28 cellular contexts compared by ENCODE assay signal in the genomic region with DNA sequence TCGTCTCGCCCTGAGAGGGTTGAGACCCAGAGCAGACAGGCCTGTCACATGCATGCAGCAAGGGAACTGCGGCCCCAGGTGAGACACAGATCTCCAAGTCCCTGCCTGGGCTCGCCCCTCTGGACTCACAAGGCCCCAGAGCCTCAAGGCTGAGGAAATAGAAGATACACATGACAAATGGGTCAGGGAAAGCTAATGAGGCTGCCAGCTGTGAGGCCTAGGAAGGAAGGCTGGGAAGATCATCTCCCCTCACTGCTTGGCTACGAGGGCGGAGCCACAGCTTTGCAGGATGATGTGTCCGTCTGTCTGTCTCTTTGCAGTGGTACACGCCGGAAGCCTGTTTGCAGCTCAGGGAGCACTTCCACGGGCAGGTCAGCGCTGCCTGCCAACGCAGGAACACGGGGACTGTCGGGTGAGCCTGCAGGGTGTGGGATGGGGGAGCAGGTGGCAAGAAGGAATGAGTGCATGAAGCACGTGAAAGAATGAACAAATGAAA. TPM values are rescaled to one million over a fixed set of nuclear protein-coding genes. Genes with fewer than 3 reads are reported as not detected.
A peak's percentile ranks its signal among the peaks of the same experiment; 100 is the strongest.
DNase-seq lines count a peak whose midpoint lies in the region; ATAC-seq, FAIRE-seq and TF ChIP-seq lines count a peak whose summit lies in the region.
"Had no signal": no experiment of that assay in that cellular context is flagged by ENCODE, and none has a peak within 500 bp of the region (broad histone marks: within the 10 kb centered on the region; RNA-seq: fewer than 3 reads in every experiment).

No MANE protein-coding gene starts in this region.

- H3K9ac ChIP-seq in HepG2 (ENCODE audit: insufficient read depth, low read depth, low read length): no peak overlapping the region

- no peaks in the 10 kb centered on the region for H4K20me1 ChIP-seq in HepG2 (ENCODE audit: insufficient read depth, low read length)

- TF ChIP-seq EP300 in HepG2 (IDR thresholded peaks at IDR 0.05; ENCODE audit: low read depth in 2 of 2, low read length in 2 of 2): no peak
- no peak for TF ChIP-seq EP300 in HepG2 (CRISPR knock-in tag; IDR thresholded peaks at IDR 0.05; ENCODE audit: borderline replicate concordance)

- WGBS in HepG2 (ENCODE audit: low lambda C conversion rate): 79% methylated on average over 15 of the region's 15 CpGs
- WGBS in right lobe of liver (ENCODE audit: insufficient coverage, low coverage, low lambda C conversion rate, missing lambda C conversion rate): 91% methylated on average over 7 of the region's 15 CpGs

- H3K36me3 ChIP-seq in HepG2 (replicated peaks in 1 of 2; ENCODE audit: control insufficient read depth in 1 of 2, insufficient read depth in 2 of 2, low read length in 2 of 2) (no peaks in the 10 kb centered on the region), right lobe of liver (no peaks in the 10 kb centered on the region)
- H3K36me3 ChIP-seq: HAP-1, lower lobe of right lung, transverse colon had no signal

- in situ Hi-C loops in HepG2 (cut with HindIII; ENCODE audit: extremely low pct_ligation_motif_present, low pct_unique_long_range_greater_than_20kb): loop anchor here (25.0 kb wide), 1 partner anchor 413 kb away; no protein-coding TSS in a partner anchor

- H3K4me1 ChIP-seq in HepG2 (ENCODE audit: insufficient read depth, low read length) (peaks cover 95% of the 10 kb centered on the region), right lobe of liver (peaks cover 0 to 21% (median 7%) of the 10 kb centered on the region in 4 donors)

- H2AFZ ChIP-seq in HepG2 (ENCODE audit: low read length): no peak overlapping the region

- H3K27ac ChIP-seq in HepG2 (ENCODE audit: extremely low read length, insufficient read depth, low read length) (no peak overlapping the region), right lobe of liver (no peak overlapping the region)
- H3K27ac ChIP-seq: A549, lower lobe of right lung, sigmoid colon, stomach, transverse colon had no signal

- POLR2A ChIA-PET in HepG2 (lab: Yijun Ruan, JAX): no interaction called here

- no peaks in the 10 kb centered on the region for H3K9me3 ChIP-seq in HepG2 (ENCODE audit: low read length)
- no peaks in the 10 kb centered on the region for H3K9me3 ChIP-seq in right lobe of liver
- H3K9me3 ChIP-seq: A549, HAP-1, lower lobe of right lung, sigmoid colon, stomach, transverse colon had no signal

- H3K79me2 ChIP-seq in HepG2 (ENCODE audit: insufficient read depth, low read length): no peaks in the 10 kb centered on the region

- CTCF ChIA-PET in HepG2 (lab: Yijun Ruan, JAX; ENCODE audit: low intra/inter-chr PET ratio, low total read pairs): no interaction called here

- no peak for TF ChIP-seq POLR2A in HepG2 (IDR thresholded peaks at IDR 0.05; ENCODE audit: insufficient read depth in 1 of 2, low read depth in 2 of 2, low read length in 2 of 2)
- no peak for TF ChIP-seq POLR2A in right lobe of liver (IDR thresholded peaks at IDR 0.05)

- no peak overlapping the region for H3K4me2 ChIP-seq in HepG2 (ENCODE audit: low read depth, low read length)
- H3K4me2 ChIP-seq: A549 had no signal

- TF ChIP-seq CTCF in HepG2 (CRISPR knock-in tag; IDR thresholded peaks at IDR 0.05): no peak
- no peak for TF ChIP-seq CTCF in right lobe of liver (IDR thresholded peaks at IDR 0.05)

- intact Hi-C loops in HepG2 (cut with micrococcal nuclease; ENCODE audit: unreplicated experiment) (no loop called here), right lobe of liver (cut with DNase I) (no loop called here), Right ventricle myocardium inferior (cut with DNase I) (no loop called here)

- ATAC-seq in HepG2 (no peak), right lobe of liver (no peak), HG03108 (IDR thresholded peaks at IDR 0.05; ENCODE audit: unreplicated experiment) (no peak), Right ventricle myocardium inferior (no peak)
- ATAC-seq: A549, lower lobe of right lung had no signal

- H3K4me3 ChIP-seq in HepG2 (replicated peaks in 1 of 3; ENCODE audit: insufficient read depth in 1 of 3, low read depth in 2 of 3, low read length in 3 of 3): no peak overlapping the region
- H3K4me3 ChIP-seq in right lobe of liver: no peak overlapping the region
- H3K4me3 ChIP-seq: A549, HAP-1, lower lobe of right lung, sigmoid colon, stomach, transverse colon had no signal

- DNase-seq in HepG2 (ENCODE audit: low spot score) (no peak), right lobe of liver (no peak), amniotic epithelial cell (ENCODE audit: low read depth) (peak; percentile 55), left kidney (ENCODE audit: low read depth, low spot score) (peak; percentile 39), GOT3 (lab: John Stamatoyannopoulos, UW) (no peak), NCI-H345 (lab: John Stamatoyannopoulos, UW) (no peak), Right ventricle myocardium inferior (ENCODE audit: missing footprints) (no peak)
- DNase-seq: activated CD4-positive, alpha-beta memory T cell treated with anti-CD3 and anti-CD28 coated beads, Interleukin-2, amount 10 ng/mL, durations not matched to agents 7 days and 5 days; activated CD4-positive, CD25-positive, alpha-beta regulatory T cell; activated gamma-delta T cell; activated T-cell treated with anti-CD3 and anti-CD28 coated beads for 4 hours; cortex of kidney; DMS53; Karpas-422; lower lobe of right lung; NCI-H1694; nephron progenitor cell; Right ventricle myocardium superior; sigmoid colon; stomach; T-helper 9 cell; transverse colon had no signal

- no TSS peak for BruUV-seq in HepG2 (replicated peaks; lab: Mats Ljungman, UMichigan)

- no peak for TF ChIP-seq RAD21 in HepG2 (CRISPR knock-in tag; IDR thresholded peaks at IDR 0.05)

- H3K27me3 ChIP-seq in HepG2 (ENCODE audit: control insufficient read depth in 1 of 2, insufficient read depth in 2 of 2, low read length in 2 of 2) (no peaks in the 10 kb centered on the region), right lobe of liver (no peaks in the 10 kb centered on the region)
- H3K27me3 ChIP-seq: sigmoid colon, stomach, transverse colon had no signal

- no peak for FAIRE-seq in HepG2 (lab: Jason Lieb, UNC)
- FAIRE-seq: A549, endometrium had no signal

RNA-seq across cellular contexts. Expression of gene RAB36, which starts 4.5 kb away (rescaled TPM):
- total RNA-seq in HepG2 (2016; rRNA removed; fragmentation: Illumina TruSeq; extraction: Trizol): 0.20 and 0.24 TPM in 2 replicates
- 0.10 TPM in 1 of 2 replicates, not detected in the other for total RNA-seq in HepG2 (2016; cell fraction: cytosol; rRNA removed; fragmentation: Illumina TruSeq; extraction: Trizol; ENCODE audit: low read depth)
- total RNA-seq in HepG2 (2016; cell fraction: insoluble cytoplasmic fraction; rRNA removed; fragmentation: Illumina TruSeq; extraction: Trizol): 0.24 and 0.37 TPM in 2 replicates
- total RNA-seq in HepG2 (2016; cell fraction: membrane; rRNA removed; fragmentation: Illumina TruSeq; extraction: Trizol): 0.12 and 0.17 TPM in 2 replicates
- total RNA-seq in HepG2 (2016; cell fraction: nucleus; rRNA removed; fragmentation: Illumina TruSeq; extraction: Trizol): 0.19 TPM in 2 replicates
- polyA plus RNA-seq in HepG2 (2011; rRNA removed): 0.86 and 1.0 TPM in 2 replicates
- polyA plus RNA-seq in HepG2 (2011; cell fraction: cytosol; rRNA removed): 0.74 and 0.89 TPM in 2 replicates
- 0.59 and 0.71 TPM in 2 replicates for polyA plus RNA-seq in HepG2 (2011; cell fraction: nucleus; rRNA removed)
- 0.49 and 0.95 TPM in 2 replicates for polyA plus RNA-seq in HepG2 (2012)
- 0.03 and 0.05 TPM in 2 replicates for polyA plus RNA-seq in HepG2 (2016; cell fraction: cytosol; fragmentation: Illumina TruSeq; extraction: Trizol; ENCODE audit: low read depth)
- 0.22 and 0.23 TPM in 2 replicates for polyA plus RNA-seq in HepG2 (2016; cell fraction: insoluble cytoplasmic fraction; fragmentation: Illumina TruSeq; extraction: Trizol; ENCODE audit: low read depth)
- polyA plus RNA-seq in HepG2 (2016; cell fraction: membrane; fragmentation: Illumina TruSeq; extraction: Trizol; ENCODE audit: low read depth): 0.14 and 0.15 TPM in 2 replicates
- 0.19 and 0.33 TPM in 2 replicates for polyA plus RNA-seq in HepG2 (2016; cell fraction: nucleus; fragmentation: Illumina TruSeq; extraction: Trizol; ENCODE audit: insufficient read depth, low read depth)
- polyA minus RNA-seq in HepG2 (2011; rRNA and poly(A)+ RNA removed; ENCODE audit: low replicate concordance): 0.02 and 2.6 TPM in 2 replicates
- polyA minus RNA-seq in HepG2 (2011; cell fraction: cytosol; rRNA and poly(A)+ RNA removed): 0.44 and 0.49 TPM in 2 replicates
- 0.37 and 0.64 TPM in 2 replicates for polyA minus RNA-seq in HepG2 (2011; cell fraction: nucleus; rRNA and poly(A)+ RNA removed)
- under 1 TPM; 0.07 to 0.65 (median 0.19) TPM for total RNA-seq in right lobe of liver
- total RNA-seq in Right ventricle myocardium inferior: 0.54 TPM

RNA-seq across cellular contexts. Expression of gene RSPH14, which starts 8.0 kb away (rescaled TPM):
- total RNA-seq in HepG2 (2016; rRNA removed; fragmentation: Illumina TruSeq; extraction: Trizol) (1.1 and 1.3 TPM in 2 replicates), right lobe of liver (not detected), Right ventricle myocardium inferior (not detected)
- 0.35 and 0.71 TPM in 2 replicates for total RNA-seq in HepG2 (2016; cell fraction: cytosol; rRNA removed; fragmentation: Illumina TruSeq; extraction: Trizol; ENCODE audit: low read depth)
- total RNA-seq in HepG2 (2016; cell fraction: insoluble cytoplasmic fraction; rRNA removed; fragmentation: Illumina TruSeq; extraction: Trizol): 0.67 and 1.0 TPM in 2 replicates
- total RNA-seq in HepG2 (2016; cell fraction: membrane; rRNA removed; fragmentation: Illumina TruSeq; extraction: Trizol): 0.40 and 1.1 TPM in 2 replicates
- total RNA-seq in HepG2 (2016; cell fraction: nucleus; rRNA removed; fragmentation: Illumina TruSeq; extraction: Trizol): 0.94 TPM in 1 of 2 replicates, not detected in the other
- 0.86 and 1.2 TPM in 2 replicates for polyA plus RNA-seq in HepG2 (2011; rRNA removed)
- 0.55 and 0.93 TPM in 2 replicates for polyA plus RNA-seq in HepG2 (2011; cell fraction: cytosol; rRNA removed)
- 0.48 and 0.50 TPM in 2 replicates for polyA plus RNA-seq in HepG2 (2011; cell fraction: nucleus; rRNA removed)
- 0.58 and 2.0 TPM in 2 replicates for polyA plus RNA-seq in HepG2 (2012)
- 0.60 and 0.71 TPM in 2 replicates for polyA plus RNA-seq in HepG2 (2016; cell fraction: cytosol; fragmentation: Illumina TruSeq; extraction: Trizol; ENCODE audit: low read depth)
- polyA plus RNA-seq in HepG2 (2016; cell fraction: insoluble cytoplasmic fraction; fragmentation: Illumina TruSeq; extraction: Trizol; ENCODE audit: low read depth): 0.40 and 1.1 TPM in 2 replicates
- polyA plus RNA-seq in HepG2 (2016; cell fraction: membrane; fragmentation: Illumina TruSeq; extraction: Trizol; ENCODE audit: low read depth): 0.47 and 2.4 TPM in 2 replicates
- 1.6 and 2.0 TPM in 2 replicates for polyA plus RNA-seq in HepG2 (2016; cell fraction: nucleus; fragmentation: Illumina TruSeq; extraction: Trizol; ENCODE audit: insufficient read depth, low read depth)
- 1.4 TPM in 1 of 2 replicates, not detected in the other for polyA minus RNA-seq in HepG2 (2011; rRNA and poly(A)+ RNA removed; ENCODE audit: low replicate concordance)
- polyA minus RNA-seq in HepG2 (2011; cell fraction: cytosol; rRNA and poly(A)+ RNA removed): not detected in 2 replicates
- polyA minus RNA-seq in HepG2 (2011; cell fraction: nucleus; rRNA and poly(A)+ RNA removed): 1.0 and 1.4 TPM in 2 replicates
- total RNA-seq: activated CD4-positive, alpha-beta memory T cell treated with anti-CD3 and anti-CD28 coated beads, Interleukin-2, amount 10 ng/mL, durations not matched to agents 7 days and 5 days; bronchial epithelial cell; Right ventricle myocardium superior; stomach had no signal
- polyA plus RNA-seq: fibroblast of lung had no signal

RNA-seq across cellular contexts. Expression of gene BCR, which starts 30.5 kb away (rescaled TPM):
- total RNA-seq in HepG2 (2016; rRNA removed; fragmentation: Illumina TruSeq; extraction: Trizol) (33.6 and 35.4 TPM in 2 replicates), right lobe of liver (10 to 100 TPM; 22.7 to 28.8 (median 24.3) TPM), Right ventricle myocardium inferior (29.0 TPM)
- total RNA-seq in HepG2 (2016; cell fraction: cytosol; rRNA removed; fragmentation: Illumina TruSeq; extraction: Trizol; ENCODE audit: low read depth): 10.9 and 12.3 TPM in 2 replicates
- 29.4 and 37.4 TPM in 2 replicates for total RNA-seq in HepG2 (2016; cell fraction: insoluble cytoplasmic fraction; rRNA removed; fragmentation: Illumina TruSeq; extraction: Trizol)
- total RNA-seq in HepG2 (2016; cell fraction: membrane; rRNA removed; fragmentation: Illumina TruSeq; extraction: Trizol): 17.4 and 22.3 TPM in 2 replicates
- 26.4 and 32.2 TPM in 2 replicates for total RNA-seq in HepG2 (2016; cell fraction: nucleus; rRNA removed; fragmentation: Illumina TruSeq; extraction: Trizol)
- polyA plus RNA-seq in HepG2 (2011; rRNA removed): 19.9 and 21.9 TPM in 2 replicates
- 28.9 and 33.8 TPM in 2 replicates for polyA plus RNA-seq in HepG2 (2011; cell fraction: cytosol; rRNA removed)
- polyA plus RNA-seq in HepG2 (2011; cell fraction: nucleus; rRNA removed): 66.0 and 71.9 TPM in 2 replicates
- polyA plus RNA-seq in HepG2 (2012): 21.2 and 25.3 TPM in 2 replicates
- 2.3 and 4.6 TPM in 2 replicates for polyA plus RNA-seq in HepG2 (2016; cell fraction: cytosol; fragmentation: Illumina TruSeq; extraction: Trizol; ENCODE audit: low read depth)
- polyA plus RNA-seq in HepG2 (2016; cell fraction: insoluble cytoplasmic fraction; fragmentation: Illumina TruSeq; extraction: Trizol; ENCODE audit: low read depth): 26.5 and 34.8 TPM in 2 replicates
- 11.6 and 12.9 TPM in 2 replicates for polyA plus RNA-seq in HepG2 (2016; cell fraction: membrane; fragmentation: Illumina TruSeq; extraction: Trizol; ENCODE audit: low read depth)
- polyA plus RNA-seq in HepG2 (2016; cell fraction: nucleus; fragmentation: Illumina TruSeq; extraction: Trizol; ENCODE audit: insufficient read depth, low read depth): 45.4 and 51.6 TPM in 2 replicates
- polyA minus RNA-seq in HepG2 (2011; rRNA and poly(A)+ RNA removed; ENCODE audit: low replicate concordance): 67.7 and 82.7 TPM in 2 replicates
- polyA minus RNA-seq in HepG2 (2011; cell fraction: cytosol; rRNA and poly(A)+ RNA removed): 43.0 and 57.5 TPM in 2 replicates
- 24.6 and 32.1 TPM in 2 replicates for polyA minus RNA-seq in HepG2 (2011; cell fraction: nucleus; rRNA and poly(A)+ RNA removed)

Comparison
In these comparisons a context has a peak if more than half of its experiments do, and no peak if none do; other contexts are left out.
1. DNase-seq: peak in amniotic epithelial cell (single experiment) and left kidney (single experiment); none in HepG2 (single experiment), right lobe of liver (0 of 3), GOT3 (single experiment), NCI-H345 (single experiment) and Right ventricle myocardium inferior (single experiment).